ENCODE assay signal across 8 cellular contexts in the genomic region with DNA sequence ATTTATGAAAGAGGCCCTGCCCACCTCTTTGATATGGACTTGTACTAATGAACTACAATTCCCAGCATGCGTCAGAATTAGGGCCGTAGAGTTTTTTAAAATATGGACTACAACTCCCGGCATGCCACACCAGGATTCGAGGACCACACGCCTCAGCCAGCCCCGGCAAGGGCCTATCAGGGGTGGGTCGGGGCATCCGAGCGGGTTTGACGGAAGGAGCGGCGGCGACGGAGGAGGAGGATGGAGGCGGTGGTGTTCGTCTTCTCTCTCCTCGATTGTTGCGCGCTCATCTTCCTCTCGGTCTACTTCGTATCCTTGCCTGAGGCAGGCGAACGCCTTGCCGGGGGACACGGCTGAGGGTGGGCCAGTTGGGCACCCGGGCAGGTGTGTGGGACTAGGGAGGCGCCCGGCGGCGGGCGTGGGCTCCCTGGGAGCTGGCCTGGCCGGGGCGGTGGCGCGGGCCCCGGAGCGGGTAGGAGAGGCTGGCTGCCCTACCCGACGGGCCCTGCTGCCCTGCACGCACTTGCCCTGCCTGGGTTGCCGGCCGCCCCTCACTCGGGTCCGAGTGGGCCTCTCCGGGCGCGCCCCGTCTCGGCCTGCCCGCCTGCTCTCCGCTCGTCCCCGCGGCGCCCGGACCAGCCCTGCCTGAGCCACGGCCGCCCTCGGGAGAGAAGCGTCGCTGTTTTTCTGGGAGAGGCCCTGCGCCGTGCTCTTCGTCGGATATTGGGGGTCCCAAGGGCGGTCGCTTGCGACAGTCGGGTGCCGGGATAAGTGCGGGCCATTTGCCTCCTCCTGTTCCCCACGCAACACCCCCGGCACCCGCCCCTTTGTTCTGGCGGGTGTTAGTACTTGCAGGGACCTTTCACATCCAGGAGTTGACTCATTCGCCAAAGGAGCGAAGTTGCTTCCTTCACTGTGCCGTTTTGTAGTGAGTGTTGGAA. TPM values are rescaled to one million over a fixed set of nuclear protein-coding genes. Genes with fewer than 3 reads are reported as not detected.
DNase-seq lines count a peak whose midpoint lies in the region; ATAC-seq and TF ChIP-seq lines count a peak whose summit lies in the region.

TSS of gene CNIH4 (plus strand) at position 195 of the 941 bp plus-strand sequence. CDS start at position 241, 46 bp downstream.

- DNase-seq in NCI-H1092 treated with DMSO at 0.1 percent for 48 hours (lab: John Stamatoyannopoulos, UW) (peak; percentile 96), SKM-1 treated with dmso at 0.1 percent for 144 hours (lab: John Stamatoyannopoulos, UW; ENCODE audit: unreplicated experiment) (peak; percentile 99), glutamatergic neuron (peak; percentile 92), osteoblast (ENCODE audit: insufficient read length, low spot score, missing footprints) (peak; percentile 99), thoracic aorta (ENCODE audit: low spot score) (peak; percentile 84)

- H3K27ac ChIP-seq in osteoblast (ENCODE audit: low read depth, low read length) = peak within 1 kb of the TSS; percentile 60
- peak within 1 kb of the TSS; percentile 82 to 92 for H3K27ac ChIP-seq in thoracic aorta

- TF ChIP-seq CTCF in glutamatergic neuron (IDR thresholded peaks at IDR 0.05; ENCODE audit: partially characterized antibody, unreplicated experiment) = no peak
- no peak for TF ChIP-seq CTCF in osteoblast (IDR thresholded peaks at IDR 0.05; ENCODE audit: extremely low read depth, low read depth, low read length)
- TF ChIP-seq CTCF in thoracic aorta (IDR thresholded peaks at IDR 0.05) = no peak

- H4K20me1 ChIP-seq in osteoblast (ENCODE audit: insufficient read depth, low read length) = peaks cover 12% of the 10 kb centered on the region

- no peaks in the 10 kb centered on the region for H3K9me3 Mint-ChIP-seq in activated naive CD8-positive, alpha-beta T cell (ENCODE audit: low read depth)
- peaks cover 3% of the 10 kb centered on the region for H3K9me3 Mint-ChIP-seq in glutamatergic neuron (ENCODE audit: unreplicated experiment)

- peak within 1 kb of the TSS; percentile 65 for H3K4me3 ChIP-seq in GM08714 (ENCODE audit: low read length)
- peak within 1 kb of the TSS; percentile 97 for H3K4me3 ChIP-seq in osteoblast (ENCODE audit: insufficient read depth, low read length)
- peak within 1 kb of the TSS; percentile 91 for H3K4me3 ChIP-seq in thoracic aorta

- peak within 1 kb of the TSS; percentile 91 for H3K27ac Mint-ChIP-seq in activated naive CD8-positive, alpha-beta T cell
- peak within 1 kb of the TSS; percentile 94 for H3K27ac Mint-ChIP-seq in glutamatergic neuron (ENCODE audit: unreplicated experiment)

- peaks cover 11% of the 10 kb centered on the region for H3K4me1 ChIP-seq in osteoblast (ENCODE audit: insufficient read depth, low read length)
- H3K4me1 ChIP-seq in thoracic aorta (ENCODE audit: control insufficient read depth in 1 of 2, low read depth in 2 of 2) = peaks cover 9 to 27% of the 10 kb centered on the region in 2 donors

- no peaks in the 10 kb centered on the region for H3K9me3 ChIP-seq in osteoblast (ENCODE audit: low read depth, low read length)
- H3K9me3 ChIP-seq in thoracic aorta = no peaks in the 10 kb centered on the region

- H2AFZ ChIP-seq in osteoblast (ENCODE audit: low read length) = peak within 1 kb of the TSS; percentile 98

- H3K36me3 ChIP-seq in osteoblast (ENCODE audit: insufficient read depth, low read length) (no peaks in the 10 kb centered on the region), thoracic aorta (no peaks in the 10 kb centered on the region)

- H3K4me1 Mint-ChIP-seq in activated naive CD8-positive, alpha-beta T cell (ENCODE audit: low read depth) = peaks cover 48% of the 10 kb centered on the region
- peaks cover 10% of the 10 kb centered on the region for H3K4me1 Mint-ChIP-seq in glutamatergic neuron (ENCODE audit: low read depth, unreplicated experiment)

- peaks cover 46% of the 10 kb centered on the region for H3K79me2 ChIP-seq in osteoblast (ENCODE audit: insufficient read depth, low read length)

- no peaks in the 10 kb centered on the region for H3K27me3 Mint-ChIP-seq in activated naive CD8-positive, alpha-beta T cell
- peaks cover 4% of the 10 kb centered on the region for H3K27me3 Mint-ChIP-seq in glutamatergic neuron (ENCODE audit: unreplicated experiment)

- peak within 1 kb of the TSS; percentile 89 for H3K4me2 ChIP-seq in osteoblast (ENCODE audit: insufficient read depth, low read length)

- H3K27me3 ChIP-seq in osteoblast (ENCODE audit: insufficient read depth, low read length) (no peaks in the 10 kb centered on the region), thoracic aorta (replicated peaks; ENCODE audit: insufficient read depth) (no peaks in the 10 kb centered on the region)

- H3K4me3 Mint-ChIP-seq in activated naive CD8-positive, alpha-beta T cell = peak within 1 kb of the TSS; percentile 90
- peak within 1 kb of the TSS; percentile 95 for H3K4me3 Mint-ChIP-seq in glutamatergic neuron (ENCODE audit: unreplicated experiment)

- ATAC-seq in HG02610 (IDR thresholded peaks at IDR 0.05; ENCODE audit: unreplicated experiment) = peak; percentile 99
- peak; percentile 98 for ATAC-seq in thoracic aorta (ENCODE audit: insufficient number of reproducible peaks, low FRiP score, low read depth)

- peaks cover 3% of the 10 kb centered on the region for H3K36me3 Mint-ChIP-seq in activated naive CD8-positive, alpha-beta T cell
- peaks cover 9% of the 10 kb centered on the region for H3K36me3 Mint-ChIP-seq in glutamatergic neuron (ENCODE audit: unreplicated experiment)

RNA-seq across cellular contexts. Expression of gene CNIH4, which starts in this region (rescaled TPM):
- total RNA-seq in glutamatergic neuron (ENCODE audit: unreplicated experiment) = 85.5 TPM
- total RNA-seq in osteoblast = 36.2 and 46.3 TPM in 2 replicates
- 10 to 100 TPM; 31.0 to 55.5 TPM for total RNA-seq in thoracic aorta

Comparison
In these comparisons a context has a peak if more than half of its experiments do, and no peak if none do; other contexts are left out.
1. Peak in every context shown above with its lines: DNase-seq, ATAC-seq, H3K4me3 ChIP-seq and H3K27ac ChIP-seq.